25 cellular contexts compared by ENCODE assay signal in the genomic region with DNA sequence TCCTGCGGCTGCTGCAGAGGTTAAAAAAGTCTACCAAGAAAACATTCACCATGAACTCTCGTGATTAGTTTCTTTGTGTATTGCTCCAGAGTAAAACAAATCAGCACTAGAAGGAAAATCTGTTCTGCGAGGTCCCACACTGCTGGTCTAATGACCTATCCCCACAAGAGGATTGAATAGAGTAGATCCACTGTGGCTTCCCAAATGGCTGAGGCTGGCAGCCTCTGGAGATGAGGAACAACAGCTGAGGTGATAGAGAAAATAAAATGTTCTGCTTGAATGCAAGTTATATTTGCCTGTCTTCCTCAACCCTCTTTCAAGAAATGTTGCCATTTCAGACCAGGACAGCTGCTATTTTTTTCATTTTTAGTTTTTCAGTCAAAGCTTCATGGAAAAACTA.
"Had no signal": no experiment of that assay in that cellular context is flagged by ENCODE, and none has a peak within 500 bp of the region (broad histone marks: within the 10 kb centered on the region; RNA-seq: fewer than 3 reads in every experiment).

No MANE protein-coding gene starts in this region.

- H3K4me1 ChIP-seq: colonic mucosa, esophagus muscularis mucosa, esophagus squamous epithelium, foreskin keratinocyte, gastrocnemius medialis, gastroesophageal sphincter, heart left ventricle, heart right ventricle had no signal

- H3K4me3 Mint-ChIP-seq: dendritic cell treated with granulocyte-macrophage colony-stimulating factor and Interleukin-4, amounts not matched to agents 40 ng/mL and 50 ng/mL, for 4 days; effector memory CD8-positive, alpha-beta T cell; endodermal cell had no signal

- H3K36me3 ChIP-seq: colonic mucosa, esophagus muscularis mucosa, esophagus squamous epithelium, gastrocnemius medialis, gastroesophageal sphincter, heart left ventricle, heart right ventricle had no signal

- H3K4me3 ChIP-seq: colonic mucosa, coronary artery, dorsolateral prefrontal cortex, esophagus muscularis mucosa, esophagus squamous epithelium, gastrocnemius medialis, gastroesophageal sphincter, heart left ventricle, heart right ventricle, hepatocyte had no signal

- H3K27me3 ChIP-seq: colonic mucosa, dorsolateral prefrontal cortex, esophagus muscularis mucosa, esophagus squamous epithelium, foreskin keratinocyte, gastrocnemius medialis, gastroesophageal sphincter, heart left ventricle, heart right ventricle, hepatocyte had no signal

- H3K27ac Mint-ChIP-seq: dendritic cell treated with granulocyte-macrophage colony-stimulating factor and Interleukin-4, amounts not matched to agents 40 ng/mL and 50 ng/mL, for 4 days; effector memory CD8-positive, alpha-beta T cell; endodermal cell had no signal

- H3K9me3 Mint-ChIP-seq: dendritic cell treated with granulocyte-macrophage colony-stimulating factor and Interleukin-4, amounts not matched to agents 40 ng/mL and 50 ng/mL, for 4 days; effector memory CD8-positive, alpha-beta T cell; endodermal cell had no signal

- H3K27me3 Mint-ChIP-seq: dendritic cell treated with granulocyte-macrophage colony-stimulating factor and Interleukin-4, amounts not matched to agents 40 ng/mL and 50 ng/mL, for 4 days; effector memory CD8-positive, alpha-beta T cell had no signal

- H3K4me2 ChIP-seq: hepatocyte had no signal

- H3K9me3 ChIP-seq: colonic mucosa, esophagus muscularis mucosa, esophagus squamous epithelium, gastrocnemius medialis, gastroesophageal sphincter, heart left ventricle, heart right ventricle had no signal

- DNase-seq: colonic mucosa; cortex of kidney; dermis blood vessel endothelial cell; dorsolateral prefrontal cortex; effector CD4-positive, alpha-beta T cell; effector CD8-positive, alpha-beta T cell; effector memory CD4-positive, alpha-beta T cell; effector memory CD8-positive, alpha-beta T cell; endodermal cell; erythroblast; esophagus squamous epithelium; foreskin fibroblast; foreskin keratinocyte; foreskin melanocyte; gastrocnemius medialis; head of caudate nucleus; heart left ventricle; heart right ventricle had no signal

- H3K4me1 Mint-ChIP-seq: endodermal cell had no signal

- ATAC-seq: effector memory CD8-positive, alpha-beta T cell; esophagus mucosa; foreskin keratinocyte; gastrocnemius medialis; gastroesophageal sphincter; heart left ventricle; heart right ventricle had no signal

- H3K27ac ChIP-seq: colonic mucosa, coronary artery, dorsolateral prefrontal cortex, epithelial cell of prostate, esophagus muscularis mucosa, esophagus squamous epithelium, foreskin keratinocyte, gastrocnemius medialis, gastroesophageal sphincter, heart left ventricle, heart right ventricle, hepatocyte had no signal
